In the genomic region with DNA sequence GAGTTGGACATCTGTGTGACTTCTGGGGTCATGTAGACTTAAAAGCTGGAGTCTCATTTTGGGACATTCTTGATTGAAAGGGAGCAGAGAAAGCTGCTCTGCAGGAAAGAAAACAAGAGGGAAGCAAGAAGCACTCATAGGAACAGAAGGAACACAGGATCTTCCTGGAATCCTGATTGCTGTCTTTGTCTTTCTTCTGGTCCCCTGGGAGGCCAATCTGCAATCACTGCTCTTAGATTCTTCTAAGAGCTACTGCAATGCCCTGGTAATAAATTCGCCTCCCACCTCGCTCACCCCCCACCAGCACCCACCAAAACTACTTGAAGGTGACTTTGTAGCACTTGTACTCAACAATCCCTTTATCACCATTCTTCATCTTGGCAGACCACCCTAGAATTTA, we compare ENCODE assay signal across 24 cellular contexts. TPM values are rescaled to one million over a fixed set of nuclear protein-coding genes. Genes with fewer than 3 reads are reported as not detected.
DNase-seq lines count a peak whose midpoint lies in the region; ATAC-seq and TF ChIP-seq lines count a peak whose summit lies in the region.
"Had no signal": no experiment of that assay in that cellular context is flagged by ENCODE, and none has a peak within 500 bp of the region (broad histone marks: within the 10 kb centered on the region; RNA-seq: fewer than 3 reads in every experiment).

No MANE protein-coding gene starts in this region.

- in situ Hi-C loops in brain microvascular endothelial cell (cut with HindIII; ENCODE audit: low pct_ligation_motif_present, low sequenced_read_pairs): no loop called here

- H3K9ac ChIP-seq in HUES64 (ENCODE audit: low read depth, low read length): no peak overlapping the region
- H3K9ac ChIP-seq: BLaER1 treated with 17β-estradiol and CSF1 and Interleukin-3, amounts not matched to agents 10 nM and 100 nM; GM23248; SK-N-SH had no signal

- no peak overlapping the region for H3K4me3 ChIP-seq in HUES64 (ENCODE audit: low read length)
- no peak overlapping the region for H3K4me3 ChIP-seq in brain microvascular endothelial cell (ENCODE audit: low read depth, low read length)
- H3K4me3 ChIP-seq: BLaER1 treated with 17β-estradiol and CSF1 and Interleukin-3, amounts not matched to agents 10 nM and 100 nM; GM23248 had no signal

- no peaks in the 10 kb centered on the region for H3K9me3 ChIP-seq in HUES64 (ENCODE audit: insufficient read depth, low read depth, low read length)
- H3K9me3 ChIP-seq: BLaER1 treated with 17β-estradiol and CSF1 and Interleukin-3, amounts not matched to agents 10 nM and 100 nM; SK-N-SH had no signal

- H3K9me3 Mint-ChIP-seq in mesothelial cell of epicardium: peaks cover 12% of the 10 kb centered on the region
- no peaks in the 10 kb centered on the region for H3K9me3 Mint-ChIP-seq in stimulated activated effector memory CD8-positive, alpha-beta T cell treated with anti-CD3 and anti-CD28 coated beads, Interleukin-12 subunit alpha, Interleukin-12 subunit beta, amount 100 ng/mL, for 72 hours

- no peaks in the 10 kb centered on the region for H3K27me3 ChIP-seq in HUES64 (ENCODE audit: insufficient read depth, low read length)
- no peaks in the 10 kb centered on the region for H3K27me3 ChIP-seq in brain microvascular endothelial cell (replicated peaks)
- H3K27me3 ChIP-seq: BLaER1 treated with 17β-estradiol and CSF1 and Interleukin-3, amounts not matched to agents 10 nM and 100 nM had no signal

- no peak overlapping the region for H3K4me3 Mint-ChIP-seq in mesothelial cell of epicardium
- H3K4me3 Mint-ChIP-seq in stimulated activated effector memory CD8-positive, alpha-beta T cell treated with anti-CD3 and anti-CD28 coated beads, Interleukin-12 subunit alpha, Interleukin-12 subunit beta, amount 100 ng/mL, for 72 hours: no peak overlapping the region
- H3K4me3 Mint-ChIP-seq: CD8-positive, alpha-beta T cell had no signal

- H3K27me3 Mint-ChIP-seq in mesothelial cell of epicardium (ENCODE audit: low read depth): no peaks in the 10 kb centered on the region

- WGBS in HUES64: 22% methylated on average over 2 of the region's 2 CpGs

- H3K4me1 Mint-ChIP-seq in mesothelial cell of epicardium: peaks cover 20% of the 10 kb centered on the region
- H3K4me1 Mint-ChIP-seq in stimulated activated effector memory CD8-positive, alpha-beta T cell treated with anti-CD3 and anti-CD28 coated beads, Interleukin-12 subunit alpha, Interleukin-12 subunit beta, amount 100 ng/mL, for 72 hours: no peaks in the 10 kb centered on the region

- peak overlapping the region; percentile 40 for H3K27ac Mint-ChIP-seq in mesothelial cell of epicardium
- H3K27ac Mint-ChIP-seq in stimulated activated effector memory CD8-positive, alpha-beta T cell treated with anti-CD3 and anti-CD28 coated beads, Interleukin-12 subunit alpha, Interleukin-12 subunit beta, amount 100 ng/mL, for 72 hours: no peak overlapping the region
- H3K27ac Mint-ChIP-seq: CD8-positive, alpha-beta T cell had no signal

- peak overlapping the region; percentile 51; the same call in 1 of the 2 replicates for H3K27ac ChIP-seq in HUES64 (ENCODE audit: low read depth, low read length)
- H3K27ac ChIP-seq in brain microvascular endothelial cell: no peak overlapping the region
- H3K27ac ChIP-seq: BLaER1 treated with 17β-estradiol and CSF1 and Interleukin-3, amounts not matched to agents 10 nM and 100 nM; GM23248 had no signal

- H3K36me3 ChIP-seq in HUES64 (ENCODE audit: insufficient read depth, low read length): no peaks in the 10 kb centered on the region
- H3K36me3 ChIP-seq in brain microvascular endothelial cell (replicated peaks): no peaks in the 10 kb centered on the region
- H3K36me3 ChIP-seq: BLaER1 treated with 17β-estradiol and CSF1 and Interleukin-3, amounts not matched to agents 10 nM and 100 nM had no signal

- no peak for ATAC-seq in stimulated activated effector memory CD8-positive, alpha-beta T cell treated with anti-CD3 and anti-CD28 coated beads, Interleukin-12 subunit alpha, Interleukin-12 subunit beta, amount 100 ng/mL, for 72 hours
- ATAC-seq: CD8-positive, alpha-beta T cell; Panc1 had no signal

- H3K4me1 ChIP-seq in HUES64 (ENCODE audit: insufficient read depth, low read length): peaks cover 27% of the 10 kb centered on the region
- H3K4me1 ChIP-seq: BLaER1 treated with 17β-estradiol and CSF1 and Interleukin-3, amounts not matched to agents 10 nM and 100 nM had no signal

- DNase-seq in ELF-1 (ENCODE audit: low read depth, low spot score) (peak; percentile 28), iPS DF 19.7 (ENCODE audit: low read depth, low spot score) (peak; percentile 76), mesothelial cell of epicardium (ENCODE audit: low spot score in 2 of 2, unreplicated experiment in 2 of 2) (no peak), brain microvascular endothelial cell (no peak), SKM-1 treated with dmso at 0.1 percent for 144 hours (lab: John Stamatoyannopoulos, UW; ENCODE audit: unreplicated experiment) (no peak)
- DNase-seq in stimulated activated effector memory CD8-positive, alpha-beta T cell treated with anti-CD3 and anti-CD28 coated beads, Interleukin-12 subunit alpha, Interleukin-12 subunit beta, amount 100 ng/mL, for 72 hours (ENCODE audit: low spot score in 2 of 2): no peak
- DNase-seq: 8988T; CD8-positive, alpha-beta T cell; DND-41; GM23248; MM.1S; NCI-H1092; NCI-H1436; NCI-H187 treated with DMSO at 0.1 percent for 48 hours; NCI-H2107; NCI-H226; NCI-H510A treated with DMSO at 0.1 percent for 48 hours; NCI-H774; NK-92 treated with Interleukin-12 subunit alpha and Interleukin-12 subunit beta, amount 100 ng/mL, for 24 hours; SIG-M5; SK-N-SH had no signal

- no peaks in the 10 kb centered on the region for H3K36me3 Mint-ChIP-seq in mesothelial cell of epicardium
- no peaks in the 10 kb centered on the region for H3K36me3 Mint-ChIP-seq in stimulated activated effector memory CD8-positive, alpha-beta T cell treated with anti-CD3 and anti-CD28 coated beads, Interleukin-12 subunit alpha, Interleukin-12 subunit beta, amount 100 ng/mL, for 72 hours
- H3K36me3 Mint-ChIP-seq: CD8-positive, alpha-beta T cell had no signal

- no peak for TF ChIP-seq CTCF in mesothelial cell of epicardium (IDR thresholded peaks at IDR 0.05; ENCODE audit: unreplicated experiment)
- TF ChIP-seq CTCF in brain microvascular endothelial cell (IDR thresholded peaks at IDR 0.05; ENCODE audit: low read depth, low read length, missing control alignments): no peak

RNA-seq across cellular contexts. Expression of a gene that starts 51.8 kb away (rescaled TPM):
- 8.4 TPM for polyA plus RNA-seq in HUES64 (2013, experiment 1 of 2)
- 9.3 TPM for polyA plus RNA-seq in HUES64 (2013, experiment 2 of 2)
- 26.6 to 27.1 TPM (median 27.0 TPM) in 3 replicates for total RNA-seq in mesothelial cell of epicardium

Comparison
In these comparisons a context has a peak if more than half of its experiments do, and no peak if none do; other contexts are left out.
1. DNase-seq: peak in ELF-1 (single experiment) and iPS DF 19.7 (single experiment); none in mesothelial cell of epicardium (0 of 2), brain microvascular endothelial cell (single experiment), SKM-1 treated with dmso at 0.1 percent for 144 hours (single experiment) and stimulated activated effector memory CD8-positive, alpha-beta T cell treated with anti-CD3 and anti-CD28 coated beads, Interleukin-12 subunit alpha, Interleukin-12 subunit beta, amount 100 ng/mL, for 72 hours (0 of 2).